In the genomic region with DNA sequence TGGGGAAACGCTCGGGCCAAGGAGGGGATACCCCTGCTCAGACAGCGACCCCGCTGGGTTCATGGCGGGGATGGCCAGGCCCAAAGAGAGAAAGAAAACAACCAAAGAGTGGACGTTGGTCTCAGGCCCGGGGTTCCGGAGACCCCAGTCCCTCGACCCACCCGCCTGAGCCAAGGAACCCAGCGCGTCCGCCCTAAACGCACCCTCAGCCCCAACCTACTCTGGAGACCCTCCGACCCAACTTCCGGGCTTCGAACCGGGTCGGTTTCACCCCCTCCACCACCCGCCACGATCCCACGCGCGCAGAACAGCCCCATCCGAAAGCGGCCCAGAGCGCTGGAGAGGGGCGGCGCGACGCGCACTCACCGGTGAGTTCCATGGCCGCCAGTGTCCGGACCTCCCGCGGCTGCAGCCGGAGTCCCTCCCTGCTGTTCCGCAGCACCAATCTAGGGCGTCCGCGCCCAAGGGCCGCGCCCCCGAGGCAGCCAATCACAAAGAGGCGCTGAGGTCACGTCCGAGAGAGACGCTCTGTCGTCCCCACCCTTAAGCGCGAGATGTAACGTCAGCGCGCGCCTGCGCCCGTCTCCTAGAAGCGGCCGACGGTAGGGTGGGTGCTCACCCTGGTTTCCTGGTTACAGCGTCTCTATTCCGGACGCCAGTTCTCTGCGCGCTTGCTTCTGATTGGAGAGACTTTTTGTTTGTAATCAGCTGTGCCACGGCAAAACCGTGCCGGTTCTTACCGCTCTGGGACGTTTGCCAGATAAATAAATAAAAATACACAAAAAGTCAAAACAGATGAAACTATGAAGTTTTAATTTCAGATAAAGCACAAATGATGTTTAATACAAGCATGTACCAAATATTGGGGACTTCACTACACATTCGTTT, we compare ENCODE assay signal across 8 cellular contexts. TPM values are rescaled to one million over a fixed set of nuclear protein-coding genes. Genes with fewer than 3 reads are reported as not detected.
DNase-seq lines count a peak whose midpoint lies in the region; ATAC-seq and FAIRE-seq lines count a peak whose summit lies in the region.

A gene with protein sequence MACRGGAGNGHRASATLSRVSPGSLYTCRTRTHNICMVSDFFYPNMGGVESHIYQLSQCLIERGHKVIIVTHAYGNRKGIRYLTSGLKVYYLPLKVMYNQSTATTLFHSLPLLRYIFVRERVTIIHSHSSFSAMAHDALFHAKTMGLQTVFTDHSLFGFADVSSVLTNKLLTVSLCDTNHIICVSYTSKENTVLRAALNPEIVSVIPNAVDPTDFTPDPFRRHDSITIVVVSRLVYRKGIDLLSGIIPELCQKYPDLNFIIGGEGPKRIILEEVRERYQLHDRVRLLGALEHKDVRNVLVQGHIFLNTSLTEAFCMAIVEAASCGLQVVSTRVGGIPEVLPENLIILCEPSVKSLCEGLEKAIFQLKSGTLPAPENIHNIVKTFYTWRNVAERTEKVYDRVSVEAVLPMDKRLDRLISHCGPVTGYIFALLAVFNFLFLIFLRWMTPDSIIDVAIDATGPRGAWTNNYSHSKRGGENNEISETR (minus strand): TSS at position 389 of the 888 bp plus-strand sequence. CDS start 3,593 bp downstream, outside the sequence.

- H3K4me3 ChIP-seq in endocrine pancreas (ENCODE audit: control insufficient read depth, insufficient read depth, low read length) (peak within 1 kb of the TSS; percentile 87), mesendoderm (ENCODE audit: low read length) (peak within 1 kb of the TSS; percentile 73)

- no peak within 1 kb of the TSS for H2BK15ac ChIP-seq in mesendoderm (replicated peaks; ENCODE audit: low read depth)

- H3K4me1 ChIP-seq in endocrine pancreas (ENCODE audit: control insufficient read depth, insufficient read depth, low read length) (no peaks in the 10 kb centered on the region), mesendoderm (ENCODE audit: control insufficient read depth, low read depth, low read length) (no peaks in the 10 kb centered on the region)

- WGBS in mesendoderm (ENCODE audit: extremely low coverage, insufficient coverage, low lambda C conversion rate), result no CpG with 5 or more reads among the region's 72 CpGs

- H3K56ac ChIP-seq in mesendoderm (ENCODE audit: low read length), result peak within 1 kb of the TSS; percentile 81

- no peaks in the 10 kb centered on the region for H3K9me3 ChIP-seq in endocrine pancreas (ENCODE audit: control insufficient read depth, low read length)

- H3K4me2 ChIP-seq in mesendoderm (ENCODE audit: low read length), result peak within 1 kb of the TSS; percentile 66

- no peak within 1 kb of the TSS for H2BK5ac ChIP-seq in mesendoderm (ENCODE audit: low read length)

- peaks cover 1% of the 10 kb centered on the region for H3K79me2 ChIP-seq in mesendoderm (ENCODE audit: control insufficient read depth, insufficient read depth, low read length)

- ATAC-seq in GM21367 (IDR thresholded peaks at IDR 0.05; ENCODE audit: unreplicated experiment), result peak; percentile 99

- peak; percentile 96 for DNase-seq in COLO829 (ENCODE audit: low spot score)
- peak; percentile 69 for DNase-seq in HTR-8/SVneo (ENCODE audit: insufficient read length, low spot score)
- DNase-seq in NOMO-1 treated with dmso at 0.1 percent for 144 hours (lab: John Stamatoyannopoulos, UW; ENCODE audit: unreplicated experiment), result peak; percentile 90
- DNase-seq in activated CD8-positive, alpha-beta memory T cell treated with anti-CD3 and anti-CD28 coated beads for 48 hours (ENCODE audit: low read depth in 2 of 3, low spot score in 2 of 3), result peak; percentile 51 to 66 (median 64)
- DNase-seq in mesendoderm, result peak; percentile 98
- DNase-seq in stimulated activated CD8-positive, alpha-beta memory T cell treated with anti-CD3 and anti-CD28 coated beads, Interleukin-15, amount 100 ng/mL, for 1 hour (ENCODE audit: low read depth), result peak; percentile 74

- no peak within 1 kb of the TSS for H3K27ac ChIP-seq in mesendoderm (ENCODE audit: low read depth, low read length)

- H3K27me3 ChIP-seq in endocrine pancreas (ENCODE audit: control insufficient read depth, insufficient read depth, low read length), result no peaks in the 10 kb centered on the region
- no peaks in the 10 kb centered on the region for H3K27me3 ChIP-seq in mesendoderm (ENCODE audit: insufficient read depth, low read length, poor library complexity)

- no peak within 1 kb of the TSS for H3K4ac ChIP-seq in mesendoderm (ENCODE audit: low read depth, low read length)

- H3K23ac ChIP-seq in mesendoderm (ENCODE audit: low read length), result no peak within 1 kb of the TSS

- FAIRE-seq in HTR-8/SVneo (lab: Jason Lieb, UNC), result peak; percentile 63

- no peak within 1 kb of the TSS for H2BK120ac ChIP-seq in mesendoderm (ENCODE audit: low read depth, low read length)

- peak within 1 kb of the TSS; percentile 65 for H3K9ac ChIP-seq in endocrine pancreas (ENCODE audit: control insufficient read depth, insufficient read depth, low read length)
- H3K9ac ChIP-seq in mesendoderm (ENCODE audit: low read length), result peak within 1 kb of the TSS; percentile 79

- H3K36me3 ChIP-seq in endocrine pancreas (ENCODE audit: control insufficient read depth, insufficient read depth, low read length) (no peaks in the 10 kb centered on the region), mesendoderm (ENCODE audit: control insufficient read depth, insufficient read depth, low read length) (no peaks in the 10 kb centered on the region)

- H3K18ac ChIP-seq in mesendoderm (ENCODE audit: low read length), result peak within 1 kb of the TSS; percentile 86

- H3K79me1 ChIP-seq in mesendoderm (ENCODE audit: low read length), result no peaks in the 10 kb centered on the region

- H2AK5ac ChIP-seq in mesendoderm (ENCODE audit: low read length), result no peak within 1 kb of the TSS

- H4K8ac ChIP-seq in mesendoderm (ENCODE audit: low read depth, low read length), result no peak within 1 kb of the TSS

- no peak within 1 kb of the TSS for H4K5ac ChIP-seq in mesendoderm (ENCODE audit: low read length)

RNA-seq across cellular contexts. Expression of the gene that starts here (rescaled TPM):
- polyA plus RNA-seq in mesendoderm (2013, experiment 1 of 2), result 8.6 TPM
- polyA plus RNA-seq in mesendoderm (2013, experiment 2 of 2), result 7.5 TPM
